ENCODE assay signal across 1 cellular context in the genomic region with DNA sequence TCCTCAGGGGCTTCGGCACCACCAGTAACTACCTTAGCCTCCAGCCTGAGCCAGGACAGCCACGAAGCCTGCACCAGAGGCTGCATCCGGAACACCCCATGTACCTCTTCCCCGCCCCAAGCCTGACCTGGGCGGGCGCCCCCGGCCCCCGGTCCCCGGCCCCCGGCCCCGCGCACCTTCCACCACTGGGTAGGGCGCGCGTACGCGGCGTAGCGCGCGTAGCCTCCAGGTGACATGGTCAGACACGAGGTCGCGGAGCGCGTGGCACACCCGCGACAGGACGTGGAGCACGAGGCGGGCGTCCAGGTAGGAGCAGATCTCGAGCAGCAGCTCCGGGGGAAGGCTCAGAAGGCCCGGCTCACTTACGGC.
A peak's percentile ranks its signal among the peaks of the same experiment; 100 is the strongest.
TF ChIP-seq lines count a peak whose summit lies in the region.

No MANE protein-coding gene starts in this region.

TF ChIP-seq in HepG2, 621 proteins besides CTCF, POLR2A, EP300 and RAD21 (continues in another document):
- TF ChIP-seq ONECUT2 (CRISPR knock-in tag; IDR thresholded peaks at IDR 0.05) (no peak), HDAC2 (CRISPR knock-in tag; IDR thresholded peaks at IDR 0.05) (no peak), EZH2 (conservative IDR thresholded peaks at IDR 0.05; ENCODE audit: low read depth, low read length) (no peak), NFE2 (CRISPR knock-in tag; IDR thresholded peaks at IDR 0.05) (no peak), MYC (CRISPR knock-in tag; IDR thresholded peaks at IDR 0.05; ENCODE audit: borderline replicate concordance) (peak; percentile 56; the same call in 1 of the 2 replicates), ZNF34 (CRISPR knock-in tag; IDR thresholded peaks at IDR 0.05; ENCODE audit: borderline replicate concordance) (0 out of 2 replicates have a peak, but pooled peaks have one; percentile 43), ZNF256 (CRISPR knock-in tag; conservative IDR thresholded peaks at IDR 0.05) (no peak), TEAD2 (CRISPR knock-in tag; IDR thresholded peaks at IDR 0.05) (no peak), ZNF550 (CRISPR knock-in tag; IDR thresholded peaks at IDR 0.05; ENCODE audit: borderline replicate concordance) (no peak), TCF7L2 (IDR thresholded peaks at IDR 0.05; ENCODE audit: low read depth, low read length) (no peak), HMGA1 (CRISPR knock-in tag; conservative IDR thresholded peaks at IDR 0.05) (no peak), TCF7 (IDR thresholded peaks at IDR 0.05; ENCODE audit: low read depth) (no peak), ZNF766 (CRISPR knock-in tag; IDR thresholded peaks at IDR 0.05; ENCODE audit: borderline replicate concordance) (no peak)
- TF ChIP-seq, protein P1, sequence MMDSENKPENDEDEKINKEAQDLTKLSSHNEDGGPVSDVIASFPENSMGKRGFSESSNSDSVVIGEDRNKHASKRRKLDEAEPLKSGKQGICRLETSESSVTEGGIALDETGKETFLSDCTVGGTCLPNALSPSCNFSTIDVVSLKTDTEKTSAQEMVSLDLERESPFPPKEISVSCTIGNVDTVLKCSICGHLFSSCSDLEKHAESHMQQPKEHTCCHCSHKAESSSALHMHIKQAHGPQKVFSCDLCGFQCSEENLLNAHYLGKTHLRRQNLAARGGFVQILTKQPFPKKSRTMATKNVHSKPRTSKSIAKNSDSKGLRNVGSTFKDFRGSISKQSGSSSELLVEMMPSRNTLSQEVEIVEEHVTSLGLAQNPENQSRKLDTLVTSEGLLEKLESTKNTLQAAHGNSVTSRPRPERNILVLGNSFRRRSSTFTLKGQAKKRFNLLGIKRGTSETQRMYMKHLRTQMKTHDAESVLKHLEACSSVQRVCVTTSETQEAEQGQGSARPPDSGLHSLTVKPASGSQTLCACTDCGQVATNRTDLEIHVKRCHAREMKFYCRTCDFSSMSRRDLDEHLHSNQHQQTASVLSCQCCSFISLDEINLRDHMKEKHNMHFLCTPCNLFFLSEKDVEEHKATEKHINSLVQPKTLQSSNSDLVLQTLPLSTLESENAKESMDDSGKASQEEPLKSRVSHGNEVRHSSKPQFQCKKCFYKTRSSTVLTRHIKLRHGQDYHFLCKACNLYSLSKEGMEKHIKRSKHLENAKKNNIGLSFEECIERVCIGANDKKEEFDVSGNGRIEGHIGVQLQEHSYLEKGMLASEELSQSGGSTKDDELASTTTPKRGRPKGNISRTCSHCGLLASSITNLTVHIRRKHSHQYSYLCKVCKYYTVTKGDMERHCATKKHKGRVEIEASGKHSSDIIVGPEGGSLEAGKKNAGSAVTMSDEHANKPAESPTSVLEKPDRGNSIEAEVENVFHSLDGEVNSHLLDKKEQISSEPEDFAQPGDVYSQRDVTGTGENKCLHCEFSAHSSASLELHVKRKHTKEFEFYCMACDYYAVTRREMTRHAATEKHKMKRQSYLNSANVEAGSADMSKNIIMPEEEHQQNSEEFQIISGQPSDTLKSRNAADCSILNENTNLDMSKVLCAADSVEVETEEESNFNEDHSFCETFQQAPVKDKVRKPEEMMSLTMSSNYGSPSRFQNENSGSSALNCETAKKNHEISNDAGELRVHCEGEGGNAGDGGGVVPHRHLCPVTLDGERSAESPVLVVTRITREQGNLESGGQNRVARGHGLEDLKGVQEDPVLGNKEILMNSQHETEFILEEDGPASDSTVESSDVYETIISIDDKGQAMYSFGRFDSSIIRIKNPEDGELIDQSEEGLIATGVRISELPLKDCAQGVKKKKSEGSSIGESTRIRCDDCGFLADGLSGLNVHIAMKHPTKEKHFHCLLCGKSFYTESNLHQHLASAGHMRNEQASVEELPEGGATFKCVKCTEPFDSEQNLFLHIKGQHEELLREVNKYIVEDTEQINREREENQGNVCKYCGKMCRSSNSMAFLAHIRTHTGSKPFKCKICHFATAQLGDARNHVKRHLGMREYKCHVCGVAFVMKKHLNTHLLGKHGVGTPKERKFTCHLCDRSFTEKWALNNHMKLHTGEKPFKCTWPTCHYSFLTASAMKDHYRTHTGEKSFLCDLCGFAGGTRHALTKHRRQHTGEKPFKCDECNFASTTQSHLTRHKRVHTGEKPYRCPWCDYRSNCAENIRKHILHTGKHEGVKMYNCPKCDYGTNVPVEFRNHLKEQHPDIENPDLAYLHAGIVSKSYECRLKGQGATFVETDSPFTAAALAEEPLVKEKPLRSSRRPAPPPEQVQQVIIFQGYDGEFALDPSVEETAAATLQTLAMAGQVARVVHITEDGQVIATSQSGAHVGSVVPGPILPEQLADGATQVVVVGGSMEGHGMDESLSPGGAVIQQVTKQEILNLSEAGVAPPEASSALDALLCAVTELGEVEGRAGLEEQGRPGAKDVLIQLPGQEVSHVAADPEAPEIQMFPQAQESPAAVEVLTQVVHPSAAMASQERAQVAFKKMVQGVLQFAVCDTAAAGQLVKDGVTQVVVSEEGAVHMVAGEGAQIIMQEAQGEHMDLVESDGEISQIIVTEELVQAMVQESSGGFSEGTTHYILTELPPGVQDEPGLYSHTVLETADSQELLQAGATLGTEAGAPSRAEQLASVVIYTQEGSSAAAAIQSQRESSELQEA (CRISPR knock-in tag; IDR thresholded peaks at IDR 0.05; ENCODE audit: not compliant biosample characterization), result no peak
- TF ChIP-seq, protein P2, sequence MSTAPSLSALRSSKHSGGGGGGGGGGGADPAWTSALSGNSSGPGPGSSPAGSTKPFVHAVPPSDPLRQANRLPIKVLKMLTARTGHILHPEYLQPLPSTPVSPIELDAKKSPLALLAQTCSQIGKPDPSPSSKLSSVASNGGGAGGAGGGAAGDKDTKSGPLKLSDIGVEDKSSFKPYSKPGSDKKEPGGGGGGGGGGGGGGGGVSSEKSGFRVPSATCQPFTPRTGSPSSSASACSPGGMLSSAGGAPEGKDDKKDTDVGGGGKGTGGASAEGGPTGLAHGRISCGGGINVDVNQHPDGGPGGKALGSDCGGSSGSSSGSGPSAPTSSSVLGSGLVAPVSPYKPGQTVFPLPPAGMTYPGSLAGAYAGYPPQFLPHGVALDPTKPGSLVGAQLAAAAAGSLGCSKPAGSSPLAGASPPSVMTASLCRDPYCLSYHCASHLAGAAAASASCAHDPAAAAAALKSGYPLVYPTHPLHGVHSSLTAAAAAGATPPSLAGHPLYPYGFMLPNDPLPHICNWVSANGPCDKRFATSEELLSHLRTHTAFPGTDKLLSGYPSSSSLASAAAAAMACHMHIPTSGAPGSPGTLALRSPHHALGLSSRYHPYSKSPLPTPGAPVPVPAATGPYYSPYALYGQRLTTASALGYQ (CRISPR knock-in tag; IDR thresholded peaks at IDR 0.05), result no peak
- TF ChIP-seq, protein P3, sequence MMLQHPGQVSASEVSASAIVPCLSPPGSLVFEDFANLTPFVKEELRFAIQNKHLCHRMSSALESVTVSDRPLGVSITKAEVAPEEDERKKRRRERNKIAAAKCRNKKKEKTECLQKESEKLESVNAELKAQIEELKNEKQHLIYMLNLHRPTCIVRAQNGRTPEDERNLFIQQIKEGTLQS (CRISPR knock-in tag; IDR thresholded peaks at IDR 0.05), result no peak
- TF ChIP-seq, protein P4, sequence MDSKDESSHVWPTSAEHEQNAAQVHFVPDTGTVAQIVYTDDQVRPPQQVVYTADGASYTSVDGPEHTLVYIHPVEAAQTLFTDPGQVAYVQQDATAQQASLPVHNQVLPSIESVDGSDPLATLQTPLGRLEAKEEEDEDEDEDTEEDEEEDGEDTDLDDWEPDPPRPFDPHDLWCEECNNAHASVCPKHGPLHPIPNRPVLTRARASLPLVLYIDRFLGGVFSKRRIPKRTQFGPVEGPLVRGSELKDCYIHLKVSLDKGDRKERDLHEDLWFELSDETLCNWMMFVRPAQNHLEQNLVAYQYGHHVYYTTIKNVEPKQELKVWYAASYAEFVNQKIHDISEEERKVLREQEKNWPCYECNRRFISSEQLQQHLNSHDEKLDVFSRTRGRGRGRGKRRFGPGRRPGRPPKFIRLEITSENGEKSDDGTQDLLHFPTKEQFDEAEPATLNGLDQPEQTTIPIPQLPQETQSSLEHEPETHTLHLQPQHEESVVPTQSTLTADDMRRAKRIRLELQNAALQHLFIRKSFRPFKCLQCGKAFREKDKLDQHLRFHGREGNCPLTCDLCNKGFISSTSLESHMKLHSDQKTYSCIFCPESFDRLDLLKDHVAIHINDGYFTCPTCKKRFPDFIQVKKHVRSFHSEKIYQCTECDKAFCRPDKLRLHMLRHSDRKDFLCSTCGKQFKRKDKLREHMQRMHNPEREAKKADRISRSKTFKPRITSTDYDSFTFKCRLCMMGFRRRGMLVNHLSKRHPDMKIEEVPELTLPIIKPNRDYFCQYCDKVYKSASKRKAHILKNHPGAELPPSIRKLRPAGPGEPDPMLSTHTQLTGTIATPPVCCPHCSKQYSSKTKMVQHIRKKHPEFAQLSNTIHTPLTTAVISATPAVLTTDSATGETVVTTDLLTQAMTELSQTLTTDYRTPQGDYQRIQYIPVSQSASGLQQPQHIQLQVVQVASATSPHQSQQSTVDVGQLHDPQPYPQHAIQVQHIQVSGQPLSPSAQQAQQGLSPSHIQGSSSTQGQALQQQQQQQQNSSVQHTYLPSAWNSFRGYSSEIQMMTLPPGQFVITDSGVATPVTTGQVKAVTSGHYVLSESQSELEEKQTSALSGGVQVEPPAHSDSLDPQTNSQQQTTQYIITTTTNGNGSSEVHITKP (CRISPR knock-in tag; IDR thresholded peaks at IDR 0.05; ENCODE audit: low read depth), result no peak
- TF ChIP-seq, protein P5, sequence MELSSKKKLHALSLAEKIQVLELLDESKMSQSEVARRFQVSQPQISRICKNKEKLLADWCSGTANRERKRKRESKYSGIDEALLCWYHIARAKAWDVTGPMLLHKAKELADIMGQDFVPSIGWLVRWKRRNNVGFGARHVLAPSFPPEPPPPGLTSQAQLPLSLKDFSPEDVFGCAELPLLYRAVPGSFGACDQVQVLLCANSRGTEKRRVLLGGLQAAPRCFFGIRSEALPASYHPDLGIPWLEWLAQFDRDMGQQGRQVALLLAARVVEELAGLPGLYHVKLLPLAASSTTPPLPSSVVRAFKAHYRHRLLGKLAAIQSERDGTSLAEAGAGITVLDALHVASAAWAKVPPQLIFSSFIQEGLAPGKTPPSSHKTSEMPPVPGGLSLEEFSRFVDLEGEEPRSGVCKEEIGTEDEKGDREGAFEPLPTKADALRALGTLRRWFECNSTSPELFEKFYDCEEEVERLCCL (CRISPR knock-in tag; IDR thresholded peaks at IDR 0.05; ENCODE audit: borderline replicate concordance), result no peak
- TF ChIP-seq, protein P6, sequence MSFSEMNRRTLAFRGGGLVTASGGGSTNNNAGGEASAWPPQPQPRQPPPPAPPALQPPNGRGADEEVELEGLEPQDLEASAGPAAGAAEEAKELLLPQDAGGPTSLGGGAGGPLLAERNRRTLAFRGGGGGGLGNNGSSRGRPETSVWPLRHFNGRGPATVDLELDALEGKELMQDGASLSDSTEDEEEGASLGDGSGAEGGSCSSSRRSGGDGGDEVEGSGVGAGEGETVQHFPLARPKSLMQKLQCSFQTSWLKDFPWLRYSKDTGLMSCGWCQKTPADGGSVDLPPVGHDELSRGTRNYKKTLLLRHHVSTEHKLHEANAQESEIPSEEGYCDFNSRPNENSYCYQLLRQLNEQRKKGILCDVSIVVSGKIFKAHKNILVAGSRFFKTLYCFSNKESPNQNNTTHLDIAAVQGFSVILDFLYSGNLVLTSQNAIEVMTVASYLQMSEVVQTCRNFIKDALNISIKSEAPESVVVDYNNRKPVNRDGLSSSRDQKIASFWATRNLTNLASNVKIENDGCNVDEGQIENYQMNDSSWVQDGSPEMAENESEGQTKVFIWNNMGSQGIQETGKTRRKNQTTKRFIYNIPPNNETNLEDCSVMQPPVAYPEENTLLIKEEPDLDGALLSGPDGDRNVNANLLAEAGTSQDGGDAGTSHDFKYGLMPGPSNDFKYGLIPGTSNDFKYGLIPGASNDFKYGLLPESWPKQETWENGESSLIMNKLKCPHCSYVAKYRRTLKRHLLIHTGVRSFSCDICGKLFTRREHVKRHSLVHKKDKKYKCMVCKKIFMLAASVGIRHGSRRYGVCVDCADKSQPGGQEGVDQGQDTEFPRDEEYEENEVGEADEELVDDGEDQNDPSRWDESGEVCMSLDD (CRISPR knock-in tag; IDR thresholded peaks at IDR 0.05; ENCODE audit: borderline replicate concordance), result no peak
- TF ChIP-seq, protein P7, sequence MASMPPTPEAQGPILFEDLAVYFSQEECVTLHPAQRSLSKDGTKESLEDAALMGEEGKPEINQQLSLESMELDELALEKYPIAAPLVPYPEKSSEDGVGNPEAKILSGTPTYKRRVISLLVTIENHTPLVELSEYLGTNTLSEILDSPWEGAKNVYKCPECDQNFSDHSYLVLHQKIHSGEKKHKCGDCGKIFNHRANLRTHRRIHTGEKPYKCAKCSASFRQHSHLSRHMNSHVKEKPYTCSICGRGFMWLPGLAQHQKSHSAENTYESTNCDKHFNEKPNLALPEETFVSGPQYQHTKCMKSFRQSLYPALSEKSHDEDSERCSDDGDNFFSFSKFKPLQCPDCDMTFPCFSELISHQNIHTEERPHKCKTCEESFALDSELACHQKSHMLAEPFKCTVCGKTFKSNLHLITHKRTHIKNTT (CRISPR knock-in tag; IDR thresholded peaks at IDR 0.05), result no peak
- TF ChIP-seq, protein P8, sequence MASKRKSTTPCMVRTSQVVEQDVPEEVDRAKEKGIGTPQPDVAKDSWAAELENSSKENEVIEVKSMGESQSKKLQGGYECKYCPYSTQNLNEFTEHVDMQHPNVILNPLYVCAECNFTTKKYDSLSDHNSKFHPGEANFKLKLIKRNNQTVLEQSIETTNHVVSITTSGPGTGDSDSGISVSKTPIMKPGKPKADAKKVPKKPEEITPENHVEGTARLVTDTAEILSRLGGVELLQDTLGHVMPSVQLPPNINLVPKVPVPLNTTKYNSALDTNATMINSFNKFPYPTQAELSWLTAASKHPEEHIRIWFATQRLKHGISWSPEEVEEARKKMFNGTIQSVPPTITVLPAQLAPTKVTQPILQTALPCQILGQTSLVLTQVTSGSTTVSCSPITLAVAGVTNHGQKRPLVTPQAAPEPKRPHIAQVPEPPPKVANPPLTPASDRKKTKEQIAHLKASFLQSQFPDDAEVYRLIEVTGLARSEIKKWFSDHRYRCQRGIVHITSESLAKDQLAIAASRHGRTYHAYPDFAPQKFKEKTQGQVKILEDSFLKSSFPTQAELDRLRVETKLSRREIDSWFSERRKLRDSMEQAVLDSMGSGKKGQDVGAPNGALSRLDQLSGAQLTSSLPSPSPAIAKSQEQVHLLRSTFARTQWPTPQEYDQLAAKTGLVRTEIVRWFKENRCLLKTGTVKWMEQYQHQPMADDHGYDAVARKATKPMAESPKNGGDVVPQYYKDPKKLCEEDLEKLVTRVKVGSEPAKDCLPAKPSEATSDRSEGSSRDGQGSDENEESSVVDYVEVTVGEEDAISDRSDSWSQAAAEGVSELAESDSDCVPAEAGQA (IDR thresholded peaks at IDR 0.05; ENCODE audit: low read depth), result no peak
- TF ChIP-seq, protein P8 (CRISPR knock-in tag; IDR thresholded peaks at IDR 0.05; ENCODE audit: borderline replicate concordance), result no peak
